In the genomic region with DNA sequence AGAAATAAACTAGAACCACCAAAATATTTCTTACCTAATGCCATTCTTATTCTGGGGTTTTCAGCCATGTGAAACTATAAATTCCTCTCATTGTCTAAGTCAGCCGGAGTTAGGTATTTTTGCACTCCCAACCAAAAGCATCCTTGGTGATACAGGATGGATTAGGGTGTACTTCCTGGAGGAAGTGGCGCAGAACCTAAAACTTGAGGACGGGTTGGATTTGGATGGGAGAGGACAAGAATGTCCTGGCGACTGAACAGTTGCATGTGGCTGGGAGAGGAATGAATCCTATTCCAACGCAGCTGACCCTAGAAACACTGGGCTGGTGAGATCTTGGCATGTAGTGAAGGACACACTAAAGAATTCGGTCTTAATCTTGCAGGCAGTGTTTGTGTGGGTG, we compare ENCODE assay signal across 20 cellular contexts. TPM values are rescaled to one million over a fixed set of nuclear protein-coding genes. Genes with fewer than 3 reads are reported as not detected.
DNase-seq lines count a peak whose midpoint lies in the region; ATAC-seq and TF ChIP-seq lines count a peak whose summit lies in the region.
"Had no signal": no experiment of that assay in that cellular context is flagged by ENCODE, and none has a peak within 500 bp of the region (broad histone marks: within the 10 kb centered on the region; RNA-seq: fewer than 3 reads in every experiment).

No MANE protein-coding gene starts in this region.

- H3K4me1 ChIP-seq in adipocyte (ENCODE audit: control insufficient read depth, insufficient read depth, low read length) (peaks cover 60% of the 10 kb centered on the region), tibial nerve (peaks cover 0 to 38% (median 12%) of the 10 kb centered on the region in 4 donors)
- H3K4me1 ChIP-seq: prostate gland had no signal

- H3K27ac Mint-ChIP-seq in osteocyte (ENCODE audit: unreplicated experiment), result peak overlapping the region; percentile 93
- no peak overlapping the region for H3K27ac Mint-ChIP-seq in T-helper 2 cell treated with Interferon-gamma antibody and Interleukin-4, amounts not matched to agents 5 μg/mL and 100 μg/mL, for 36 hours

- intact Hi-C loops in dorsolateral prefrontal cortex (cut with DNase I) (no loop called here), left colon (cut with DNase I, micrococcal nuclease) (no loop called here)

- no peaks in the 10 kb centered on the region for H3K9me3 ChIP-seq in adipocyte (ENCODE audit: control insufficient read depth, low read length)
- no peaks in the 10 kb centered on the region for H3K9me3 ChIP-seq in tibial nerve
- H3K9me3 ChIP-seq: adrenal gland, prostate gland, SJCRH30 had no signal

- ATAC-seq in left colon, result no peak

- H3K27me3 Mint-ChIP-seq in osteocyte (ENCODE audit: unreplicated experiment), result no peaks in the 10 kb centered on the region
- peaks cover 8% of the 10 kb centered on the region for H3K27me3 Mint-ChIP-seq in T-helper 2 cell treated with Interferon-gamma antibody and Interleukin-4, amounts not matched to agents 5 μg/mL and 100 μg/mL, for 36 hours (ENCODE audit: low read depth)

- H3K4me3 ChIP-seq in adipocyte (ENCODE audit: low read length) (peak overlapping the region; percentile 47), dorsolateral prefrontal cortex (peak overlapping the region in 3 of 59 donors; percentile 7 to 27 (median 9)), tibial nerve (no peak overlapping the region), H7 (ENCODE audit: insufficient read depth, low read depth, low read length) (no peak overlapping the region)
- H3K4me3 ChIP-seq: adrenal gland, cardiac muscle cell, PC-9, prostate gland had no signal

- WGBS in tibial nerve, 2 donors, result 76 to 79% methylated on average over 6 of the region's 6 CpGs

- H3K36me3 ChIP-seq in adipocyte (ENCODE audit: control insufficient read depth, insufficient read depth, low read length, severe bottlenecking), result no peaks in the 10 kb centered on the region
- no peaks in the 10 kb centered on the region for H3K36me3 ChIP-seq in tibial nerve
- no peaks in the 10 kb centered on the region for H3K36me3 ChIP-seq in H7 (replicated peaks; ENCODE audit: control insufficient read depth, insufficient read depth, low read length)
- H3K36me3 ChIP-seq: adrenal gland, cardiac muscle cell, prostate gland, SJCRH30 had no signal

- H3K4me3 Mint-ChIP-seq in osteocyte (ENCODE audit: unreplicated experiment), result no peak overlapping the region
- no peak overlapping the region for H3K4me3 Mint-ChIP-seq in T-helper 2 cell treated with Interferon-gamma antibody and Interleukin-4, amounts not matched to agents 5 μg/mL and 100 μg/mL, for 36 hours
- H3K4me3 Mint-ChIP-seq: neural crest cell had no signal

- H3K27ac ChIP-seq in dorsolateral prefrontal cortex (peak overlapping the region in 57 of 59 donors; percentile 2 to 90 (median 75)), tibial nerve (peak overlapping the region in 3 of 4 donors; percentile 9 to 81 (median 75))
- H3K27ac ChIP-seq: cardiac muscle cell, PC-9, SJCRH30 had no signal

- no peak for TF ChIP-seq EP300 in tibial nerve (IDR thresholded peaks at IDR 0.05)

- peaks cover 3% of the 10 kb centered on the region for H3K9me3 Mint-ChIP-seq in osteocyte (ENCODE audit: unreplicated experiment)
- H3K9me3 Mint-ChIP-seq in T-helper 2 cell treated with Interferon-gamma antibody and Interleukin-4, amounts not matched to agents 5 μg/mL and 100 μg/mL, for 36 hours, result no peaks in the 10 kb centered on the region

- H3K9ac ChIP-seq in adipocyte (ENCODE audit: low read length), result peak overlapping the region; percentile 64

- TF ChIP-seq CTCF in dorsolateral prefrontal cortex (IDR thresholded peaks at IDR 0.05 in 54 of 56, conservative IDR thresholded peaks at IDR 0.05 in 2 of 56; ENCODE audit: low read depth in 1 of 56, partially characterized antibody in 56 of 56), result no peak
- TF ChIP-seq CTCF in osteocyte (IDR thresholded peaks at IDR 0.05), result no peak
- no peak for TF ChIP-seq CTCF in tibial nerve (IDR thresholded peaks at IDR 0.05)

- DNase-seq in adipocyte (ENCODE audit: low read depth) (no peak), dorsolateral prefrontal cortex (no peak), osteocyte (ENCODE audit: extremely low spot score, unreplicated experiment) (no peak), tibial nerve (ENCODE audit: low spot score in 2 of 2) (no peak), H7 (no peak), left colon (no peak)
- no peak for DNase-seq in T-helper 2 cell treated with Interferon-gamma antibody and Interleukin-4, amounts not matched to agents 5 μg/mL and 100 μg/mL, for 36 hours (ENCODE audit: low spot score)
- DNase-seq: activated CD4-positive, alpha-beta T cell treated with anti-CD3 and anti-CD28 coated beads, Interleukin-2, amount 50 U/mL, for 48 hours; activated effector memory CD4-positive, alpha-beta T cell treated with anti-CD3 and anti-CD28 coated beads, Interleukin-2, amount 50 U/mL, for 16 hours; adrenal gland; AML-193; DMS79 treated with DMSO at 0.1 percent for 48 hours; GOT3; NCI-H1048; NCI-H2029 treated with DMSO at 0.1 percent for 48 hours; PC-9 had no signal

- TF ChIP-seq POLR2A in tibial nerve (IDR thresholded peaks at IDR 0.05), result no peak

- no peaks in the 10 kb centered on the region for H3K27me3 ChIP-seq in adipocyte (replicated peaks; ENCODE audit: control insufficient read depth, insufficient read depth, low read length)
- H3K27me3 ChIP-seq in dorsolateral prefrontal cortex, result no peaks in the 10 kb centered on the region
- no peaks in the 10 kb centered on the region for H3K27me3 ChIP-seq in tibial nerve
- H3K27me3 ChIP-seq in H7 (ENCODE audit: control insufficient read depth, insufficient read depth, low read length), result no peaks in the 10 kb centered on the region
- H3K27me3 ChIP-seq: adrenal gland, cardiac muscle cell, SJCRH30 had no signal

- no peaks in the 10 kb centered on the region for H3K36me3 Mint-ChIP-seq in osteocyte (ENCODE audit: unreplicated experiment)
- no peaks in the 10 kb centered on the region for H3K36me3 Mint-ChIP-seq in T-helper 2 cell treated with Interferon-gamma antibody and Interleukin-4, amounts not matched to agents 5 μg/mL and 100 μg/mL, for 36 hours (ENCODE audit: low read depth)

- peaks cover 63% of the 10 kb centered on the region for H3K4me1 Mint-ChIP-seq in osteocyte (ENCODE audit: unreplicated experiment)
- H3K4me1 Mint-ChIP-seq in T-helper 2 cell treated with Interferon-gamma antibody and Interleukin-4, amounts not matched to agents 5 μg/mL and 100 μg/mL, for 36 hours (ENCODE audit: low read depth), result no peaks in the 10 kb centered on the region

RNA-seq across cellular contexts. Expression of a gene that starts 58.5 kb away (rescaled TPM):
- total RNA-seq in dorsolateral prefrontal cortex (10 to 100 TPM in 110 of 120 experiments, 1 to 10 TPM in 10; 8.2 to 19.7 (median 12.6) TPM), osteocyte (14.8 and 16.9 TPM in 2 replicates), tibial nerve (10 to 100 TPM; 10.9 to 16.5 (median 13.8) TPM), left colon (1 to 10 TPM; 5.2 to 6.5 TPM)
- 23.2 and 25.0 TPM in 2 replicates for total RNA-seq in H7 (2014; rRNA removed; shearing (Covaris generic))
